9 cellular contexts compared by ENCODE assay signal in genomic region chr10:101816375-101816773, GRCh38. TPM values are rescaled to one million over a fixed set of nuclear protein-coding genes. Genes with fewer than 3 reads are reported as not detected.
A peak's percentile ranks its signal among the peaks of the same experiment; 100 is the strongest.
DNase-seq lines count a peak whose midpoint lies in the region; ATAC-seq and TF ChIP-seq lines count a peak whose summit lies in the region.
"Had no signal": no experiment of that assay in that cellular context is flagged by ENCODE, and none has a peak within 500 bp of the region (broad histone marks: within the 10 kb centered on the region; RNA-seq: fewer than 3 reads in every experiment).

No MANE protein-coding gene starts in this region.

- RAD21 ChIA-PET in HCT116 (lab: Charles Lee; ENCODE audit: low non-redundant PET in 1 of 2, low total read pairs in 2 of 2, uncharacterized antibody in 2 of 2, unreplicated experiment in 2 of 2): no interaction called here

- H3F3A ChIP-seq in smooth muscle cell (ENCODE audit: low read depth): peaks cover 4% of the 10 kb centered on the region

- H3K79me2 ChIP-seq in HCT116 (ENCODE audit: insufficient read depth, low read length) (peaks cover 84% of the 10 kb centered on the region), smooth muscle cell (ENCODE audit: low read depth) (peaks cover 67% of the 10 kb centered on the region)

- peak overlapping the region; percentile 99 for H3K27ac Mint-ChIP-seq in activated B cell treated with CpG ODN at 0.5 μM for 24 hours

- H3K27me3 ChIP-seq in HCT116 (ENCODE audit: insufficient read depth, low read length): no peaks in the 10 kb centered on the region
- H3K27me3 ChIP-seq in iPS DF 6.9 (ENCODE audit: control insufficient read depth, insufficient read depth, low read length): no peaks in the 10 kb centered on the region
- no peaks in the 10 kb centered on the region for H3K27me3 ChIP-seq in smooth muscle cell (ENCODE audit: low read depth)

- peaks cover 46% of the 10 kb centered on the region for H3K36me3 Mint-ChIP-seq in activated B cell treated with CpG ODN at 0.5 μM for 24 hours (ENCODE audit: low read depth)

- TF ChIP-seq RAD21 in HCT116 (IDR thresholded peaks at IDR 0.05; ENCODE audit: low read depth): no peak

- no peak overlapping the region for H2AFZ ChIP-seq in HCT116 (ENCODE audit: low read depth, low read length, poor library complexity, severe bottlenecking)
- no peak overlapping the region for H2AFZ ChIP-seq in smooth muscle cell (ENCODE audit: low read depth)

- no peak for TF ChIP-seq POLR2A in HCT116 (IDR thresholded peaks at IDR 0.05; ENCODE audit: borderline replicate concordance, extremely low read depth, insufficient read depth, insufficient read length)

- DNase-seq in HCT116 (ENCODE audit: low read depth, low spot score): no peak
- no peak for DNase-seq in activated B cell treated with CpG ODN at 0.5 μM for 24 hours
- DNase-seq in iPS DF 6.9 (ENCODE audit: low read depth, low spot score): no peak
- DNase-seq in smooth muscle cell (lab: John Stamatoyannopoulos, UW; ENCODE audit: unreplicated experiment): no peak
- DNase-seq in NK-92 treated with Interleukin-12 subunit alpha and Interleukin-12 subunit beta, amount 100 ng/mL, for 24 hours (lab: John Stamatoyannopoulos, UW): no peak
- no peak for DNase-seq in NCI-H187 treated with DMSO at 0.1 percent for 48 hours (lab: John Stamatoyannopoulos, UW)
- DNase-seq in D341Med (ENCODE audit: low spot score): no peak
- no peak for DNase-seq in NCI-H446 treated with DMSO at 0.1 percent for 48 hours (lab: John Stamatoyannopoulos, UW)
- DNase-seq: activated effector memory CD4-positive, alpha-beta T cell treated with Interleukin-2 at 50 U/mL for 16 hours had no signal

- H4K20me1 ChIP-seq in HCT116 (ENCODE audit: insufficient read depth): peaks cover 31% of the 10 kb centered on the region; the same call in 1 of the 2 replicates
- H4K20me1 ChIP-seq in smooth muscle cell (ENCODE audit: low read depth): peaks cover 67% of the 10 kb centered on the region

- H3K27ac ChIP-seq in HCT116 (ENCODE audit: low read depth, low read length): no peak overlapping the region
- H3K27ac ChIP-seq in iPS DF 6.9 (ENCODE audit: low read length): no peak overlapping the region
- peak overlapping the region; percentile 84 for H3K27ac ChIP-seq in smooth muscle cell (ENCODE audit: low read depth)

- no peak for ATAC-seq in HCT116
- no peak for ATAC-seq in activated B cell treated with CpG ODN at 0.5 μM for 24 hours (ENCODE audit: low read depth)

- no CpG with 5 or more reads among the region's 5 CpGs for WGBS in iPS DF 6.9 (ENCODE audit: insufficient coverage, insufficient read length)
- WGBS in smooth muscle cell (ENCODE audit: low lambda C conversion rate): 2% methylated on average over 5 of the region's 5 CpGs

- no peaks in the 10 kb centered on the region for H3K9me2 ChIP-seq in HCT116 (ENCODE audit: insufficient read depth)

- peak overlapping the region; percentile 97 for H3K9ac ChIP-seq in HCT116 (ENCODE audit: low read length)
- peak overlapping the region; percentile 85 for H3K9ac ChIP-seq in smooth muscle cell (ENCODE audit: low read depth)

- peak overlapping the region; percentile 87 for H3K4me2 ChIP-seq in HCT116 (ENCODE audit: low read length)
- H3K4me2 ChIP-seq in smooth muscle cell: peak overlapping the region; percentile 99

- H3K9me3 ChIP-seq in HCT116 (ENCODE audit: control insufficient read depth in 1 of 2, insufficient read depth in 1 of 2, low read depth in 1 of 2, low read length in 2 of 2) (no peaks in the 10 kb centered on the region), iPS DF 6.9 (ENCODE audit: control insufficient read depth, insufficient read depth, low read length) (no peaks in the 10 kb centered on the region), smooth muscle cell (replicated peaks; ENCODE audit: low read depth) (no peaks in the 10 kb centered on the region)

- POLR2A ChIA-PET in HCT116 (lab: Charles Lee): no interaction called here
- POLR2A ChIA-PET in activated B cell treated with CpG ODN at 0.5 μM for 24 hours (lab: Charles Lee): interaction anchor here (1.1 to 4.5 kb wide), 5 partner anchors 10 to 155 kb away, joined by 3 to 96 read pairs (median 43); partner anchors contain the start of gene NPM3

- intact Hi-C loops in HCT116 (cut with micrococcal nuclease) (loop anchor here (5.0 kb wide), 1 partner anchor 34 kb away; the partner anchor contains the start of gene NPM3), activated B cell treated with CpG ODN at 0.5 μM for 24 hours (cut with micrococcal nuclease) (no loop called here)

- H3K36me3 ChIP-seq in HCT116 (ENCODE audit: control insufficient read depth in 1 of 2, insufficient read depth in 2 of 2, low read length in 2 of 2): peaks cover 19 to 22% of the 10 kb centered on the region in 2 experiments; a peak in 3 of 4 replicates
- peaks cover 5% of the 10 kb centered on the region; the same call in 1 of the 2 replicates for H3K36me3 ChIP-seq in iPS DF 6.9 (ENCODE audit: control insufficient read depth, insufficient read depth, low read length)
- H3K36me3 ChIP-seq in smooth muscle cell (ENCODE audit: low read depth): no peaks in the 10 kb centered on the region

- no peaks in the 10 kb centered on the region for H3K9me3 Mint-ChIP-seq in activated B cell treated with CpG ODN at 0.5 μM for 24 hours

- peak overlapping the region; percentile 98 for H3K4me3 Mint-ChIP-seq in activated B cell treated with CpG ODN at 0.5 μM for 24 hours

- CTCF ChIA-PET in HCT116 (lab: Charles Lee) (no interaction called here), activated B cell treated with CpG ODN at 0.5 μM for 24 hours (lab: Charles Lee) (interaction anchor here (1.0 to 4.8 kb wide), 4 partner anchors 20 to 74 kb away, joined by 3 to 26 read pairs (median 4); no protein-coding TSS in a partner anchor)

- no peaks in the 10 kb centered on the region for H3K27me3 Mint-ChIP-seq in activated B cell treated with CpG ODN at 0.5 μM for 24 hours

- H3K4me1 ChIP-seq in HCT116 (ENCODE audit: control insufficient read depth in 1 of 2, insufficient read depth in 2 of 2, low read length in 2 of 2) (peaks cover 18 to 31% of the 10 kb centered on the region in 2 experiments), iPS DF 6.9 (ENCODE audit: control insufficient read depth, insufficient read depth, low read length) (no peaks in the 10 kb centered on the region; the same call in 1 of the 2 replicates), smooth muscle cell (ENCODE audit: low read depth) (peaks cover 29% of the 10 kb centered on the region)

- TF ChIP-seq CTCF in HCT116 (IDR thresholded peaks at IDR 0.05 in 2 of 3, conservative IDR thresholded peaks at IDR 0.05 in 1 of 3; ENCODE audit: borderline replicate concordance in 1 of 3, insufficient read depth in 1 of 3, low read depth in 2 of 3, low read length in 2 of 3) (no peak), activated B cell treated with CpG ODN at 0.5 μM for 24 hours (IDR thresholded peaks at IDR 0.05) (no peak), smooth muscle cell (IDR thresholded peaks at IDR 0.05; ENCODE audit: borderline replicate concordance, insufficient read depth, poor library complexity, severe bottlenecking) (no peak)

- H3K4me3 ChIP-seq in HCT116 (replicated peaks in 1 of 2; ENCODE audit: low read depth in 1 of 2, low read length in 2 of 2): peak overlapping the region; percentile 87 to 96; a peak in 3 of 4 replicates
- peak overlapping the region; percentile 77; the same call in 1 of the 2 replicates for H3K4me3 ChIP-seq in iPS DF 6.9 (ENCODE audit: low read length)
- H3K4me3 ChIP-seq in smooth muscle cell: peak overlapping the region; percentile 85

- BruUV-seq in HCT116 (replicated peaks; lab: Mats Ljungman, UMichigan): no TSS peak

- H3K4me1 Mint-ChIP-seq in activated B cell treated with CpG ODN at 0.5 μM for 24 hours: peaks cover 50% of the 10 kb centered on the region

TF ChIP-seq in HCT116, 20 proteins besides CTCF, POLR2A, EP300 and RAD21 (continues in another document):
- TF ChIP-seq, protein P1, sequence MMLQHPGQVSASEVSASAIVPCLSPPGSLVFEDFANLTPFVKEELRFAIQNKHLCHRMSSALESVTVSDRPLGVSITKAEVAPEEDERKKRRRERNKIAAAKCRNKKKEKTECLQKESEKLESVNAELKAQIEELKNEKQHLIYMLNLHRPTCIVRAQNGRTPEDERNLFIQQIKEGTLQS (IDR thresholded peaks at IDR 0.05): no peak
- TF ChIP-seq FOSL1 (IDR thresholded peaks at IDR 0.05; ENCODE audit: low read depth) (no peak), EZH2phosphoT487 (IDR thresholded peaks at IDR 0.05; ENCODE audit: borderline replicate concordance) (no peak), EGR1 (IDR thresholded peaks at IDR 0.05; ENCODE audit: low read depth) (no peak), CEBPB (IDR thresholded peaks at IDR 0.05; ENCODE audit: low read depth) (no peak), ZFX (IDR thresholded peaks at IDR 0.05) (no peak)

RNA-seq across cellular contexts. Expression of gene OGA, which starts 1.9 kb away (rescaled TPM):
- total RNA-seq in HCT116 (2021; ENCODE audit: unreplicated experiment): 127 TPM
- 62.7 and 71.3 TPM in 2 replicates for polyA plus RNA-seq in HCT116 (2012)
- 209 and 271 TPM in 2 replicates for total RNA-seq in activated B cell treated with CpG ODN at 0.5 μM for 24 hours
- total RNA-seq in smooth muscle cell: 98.6 and 135 TPM in 2 replicates
- polyA plus RNA-seq in smooth muscle cell: 54.8 and 78.5 TPM in 2 replicates

RNA-seq across cellular contexts. Expression of gene KCNIP2, which starts 27.2 kb away (rescaled TPM):
- total RNA-seq in HCT116 (2021; ENCODE audit: unreplicated experiment): 8.5 TPM
- 2.1 and 3.1 TPM in 2 replicates for polyA plus RNA-seq in HCT116 (2012)
- 7.0 and 7.1 TPM in 2 replicates for total RNA-seq in activated B cell treated with CpG ODN at 0.5 μM for 24 hours
- 1.3 and 3.9 TPM in 2 replicates for total RNA-seq in smooth muscle cell
- 0.70 and 0.87 TPM in 2 replicates for polyA plus RNA-seq in smooth muscle cell

RNA-seq across cellular contexts. Expression of gene NPM3, which starts 33.1 kb away (rescaled TPM):
- total RNA-seq in HCT116 (2021; ENCODE audit: unreplicated experiment) (267 TPM), activated B cell treated with CpG ODN at 0.5 μM for 24 hours (48.1 and 60.7 TPM in 2 replicates), smooth muscle cell (65.0 and 82.0 TPM in 2 replicates)
- polyA plus RNA-seq in HCT116 (2012): 244 and 258 TPM in 2 replicates
- polyA plus RNA-seq in smooth muscle cell: 10.2 and 10.5 TPM in 2 replicates

RNA-seq across cellular contexts. Expression of gene FGF8, which starts 40.5 kb away (rescaled TPM):
- total RNA-seq in HCT116 (2021; ENCODE audit: unreplicated experiment) (2.7 TPM), activated B cell treated with CpG ODN at 0.5 μM for 24 hours (not detected in 2 replicates), smooth muscle cell (not detected in 2 replicates)
- polyA plus RNA-seq in HCT116 (2012): 1.6 and 1.9 TPM in 2 replicates
- polyA plus RNA-seq in smooth muscle cell: not detected in 2 replicates
